Comparison of ENCODE assay signal across 16 cellular contexts in genomic region chr13:46303743-46304385, GRCh38.
DNase-seq lines count a peak whose midpoint lies in the region; ATAC-seq and TF ChIP-seq lines count a peak whose summit lies in the region.
"Had no signal": no experiment of that assay in that cellular context is flagged by ENCODE, and none has a peak within 500 bp of the region (broad histone marks: within the 10 kb centered on the region; RNA-seq: fewer than 3 reads in every experiment).

No MANE protein-coding gene starts in this region.

- no peaks in the 10 kb centered on the region for H3K27me3 Mint-ChIP-seq in CD8-positive, alpha-beta T cell (ENCODE audit: low read depth)
- no peaks in the 10 kb centered on the region for H3K27me3 Mint-ChIP-seq in T-helper 2 cell treated with Interferon-gamma antibody and Interleukin-4, amounts not matched to agents 5 μg/mL and 100 μg/mL, for 36 hours (ENCODE audit: low read depth)
- no peaks in the 10 kb centered on the region for H3K27me3 Mint-ChIP-seq in naive thymus-derived CD4-positive, alpha-beta T cell

- H3K27ac Mint-ChIP-seq in CD8-positive, alpha-beta T cell, result peak overlapping the region; percentile 74
- peak overlapping the region; percentile 32 for H3K27ac Mint-ChIP-seq in T-helper 2 cell treated with Interferon-gamma antibody and Interleukin-4, amounts not matched to agents 5 μg/mL and 100 μg/mL, for 36 hours
- H3K27ac Mint-ChIP-seq in naive thymus-derived CD4-positive, alpha-beta T cell, result peak overlapping the region; percentile 8 to 79 (median 73)

- H3K4me3 Mint-ChIP-seq in CD8-positive, alpha-beta T cell, result peak overlapping the region; percentile 60
- peak overlapping the region; percentile 33 for H3K4me3 Mint-ChIP-seq in T-helper 2 cell treated with Interferon-gamma antibody and Interleukin-4, amounts not matched to agents 5 μg/mL and 100 μg/mL, for 36 hours
- peak overlapping the region in 9 of 10 donors; percentile 47 to 74 (median 63) for H3K4me3 Mint-ChIP-seq in naive thymus-derived CD4-positive, alpha-beta T cell

- H3K9me3 Mint-ChIP-seq in CD8-positive, alpha-beta T cell, result peaks cover 8% of the 10 kb centered on the region
- H3K9me3 Mint-ChIP-seq in T-helper 2 cell treated with Interferon-gamma antibody and Interleukin-4, amounts not matched to agents 5 μg/mL and 100 μg/mL, for 36 hours, result peaks cover 28% of the 10 kb centered on the region
- H3K9me3 Mint-ChIP-seq in naive thymus-derived CD4-positive, alpha-beta T cell, result peaks cover 0 to 26% (median 12%) of the 10 kb centered on the region in 11 donors

- no peak for TF ChIP-seq CTCF in CD8-positive, alpha-beta T cell (IDR thresholded peaks at IDR 0.05)

- POLR2A ChIA-PET in CD8-positive, alpha-beta T cell (lab: Charles Lee), result interaction anchor here (0.6 to 1.9 kb wide), 3 partner anchors 8 to 136 kb away, joined by 3 to 14 read pairs (median 4); no protein-coding TSS in a partner anchor
- POLR2A ChIA-PET in naive thymus-derived CD4-positive, alpha-beta T cell (lab: Charles Lee), result interaction anchor here (0.6 to 1.8 kb wide), 5 partner anchors 8 to 129 kb away, joined by 3 to 7 read pairs (median 3); no protein-coding TSS in a partner anchor

- ATAC-seq in CD8-positive, alpha-beta T cell, result peak; percentile 71
- ATAC-seq in GM18868 (IDR thresholded peaks at IDR 0.05; ENCODE audit: unreplicated experiment), result peak; percentile 47
- ATAC-seq in naive thymus-derived CD4-positive, alpha-beta T cell, result peak; percentile 83
- ATAC-seq: heart left ventricle, left cardiac atrium had no signal

- no peaks in the 10 kb centered on the region for H3K9me3 ChIP-seq in CD8-positive, alpha-beta T cell (ENCODE audit: low read length)
- H3K9me3 ChIP-seq in naive thymus-derived CD4-positive, alpha-beta T cell (ENCODE audit: control insufficient read depth in 2 of 3, low read length in 3 of 3), result no peaks in the 10 kb centered on the region
- H3K9me3 ChIP-seq: thyroid gland had no signal

- H3K4me3 ChIP-seq in CD8-positive, alpha-beta T cell (ENCODE audit: low read depth, low read length), result no peak overlapping the region
- H3K4me3 ChIP-seq in naive thymus-derived CD4-positive, alpha-beta T cell (ENCODE audit: low read length), result peak overlapping the region; percentile 13
- H3K4me3 ChIP-seq: BLaER1, coronary artery, esophagus muscularis mucosa, heart left ventricle, thyroid gland had no signal

- H3K27ac ChIP-seq in CD8-positive, alpha-beta T cell (ENCODE audit: low read depth, low read length), result no peak overlapping the region
- H3K27ac ChIP-seq in naive thymus-derived CD4-positive, alpha-beta T cell (ENCODE audit: low read depth, low read length), result peak overlapping the region; percentile 32
- H3K27ac ChIP-seq: BLaER1, coronary artery, esophagus muscularis mucosa, thyroid gland had no signal

- CTCF ChIA-PET in CD8-positive, alpha-beta T cell (lab: Charles Lee), result interaction anchor here (1.7 to 2.3 kb wide), 2 partner anchors 18 to 143 kb away, joined by 4 to 15 read pairs; no protein-coding TSS in a partner anchor
- CTCF ChIA-PET in naive thymus-derived CD4-positive, alpha-beta T cell (lab: Charles Lee), result interaction anchor here (0.6 to 1.0 kb wide), 4 partner anchors 8 to 19 kb away, joined by 3 to 4 read pairs (median 4); no protein-coding TSS in a partner anchor

- H3K27me3 ChIP-seq in CD8-positive, alpha-beta T cell (ENCODE audit: insufficient read depth, low read length), result no peaks in the 10 kb centered on the region
- H3K27me3 ChIP-seq in naive thymus-derived CD4-positive, alpha-beta T cell (ENCODE audit: control insufficient read depth in 2 of 2, insufficient read depth in 2 of 2, low read length in 2 of 2), result no peaks in the 10 kb centered on the region
- H3K27me3 ChIP-seq: BLaER1, esophagus muscularis mucosa, heart left ventricle, thyroid gland had no signal

- intact Hi-C loops in CD8-positive, alpha-beta T cell (cut with DNase I, micrococcal nuclease), result loop anchor here in 1 of 2 experiments (1.0 kb wide), 1 partner anchor 8 kb away; no protein-coding TSS in a partner anchor
- intact Hi-C loops in naive thymus-derived CD4-positive, alpha-beta T cell (cut with micrococcal nuclease), result loop anchor here in 1 of 2 donors (1.0 kb wide), 1 partner anchor 8 kb away; no protein-coding TSS in a partner anchor
- intact Hi-C loops in cardiac septum (cut with DNase I), result no loop called here

- peaks cover 25% of the 10 kb centered on the region for H3K4me1 Mint-ChIP-seq in CD8-positive, alpha-beta T cell (ENCODE audit: low read depth)
- peaks cover 10% of the 10 kb centered on the region for H3K4me1 Mint-ChIP-seq in T-helper 2 cell treated with Interferon-gamma antibody and Interleukin-4, amounts not matched to agents 5 μg/mL and 100 μg/mL, for 36 hours (ENCODE audit: low read depth)
- peaks cover 9 to 38% (median 30%) of the 10 kb centered on the region in 7 donors for H3K4me1 Mint-ChIP-seq in naive thymus-derived CD4-positive, alpha-beta T cell

- H3K36me3 Mint-ChIP-seq in CD8-positive, alpha-beta T cell, result peaks cover 8% of the 10 kb centered on the region
- peaks cover 14% of the 10 kb centered on the region for H3K36me3 Mint-ChIP-seq in T-helper 2 cell treated with Interferon-gamma antibody and Interleukin-4, amounts not matched to agents 5 μg/mL and 100 μg/mL, for 36 hours (ENCODE audit: low read depth)
- H3K36me3 Mint-ChIP-seq in naive thymus-derived CD4-positive, alpha-beta T cell, result peaks cover 8 to 27% (median 13%) of the 10 kb centered on the region in 5 donors

- peaks cover 6% of the 10 kb centered on the region for H3K4me1 ChIP-seq in CD8-positive, alpha-beta T cell (ENCODE audit: insufficient read depth, low read length)
- peaks cover 0 to 5% of the 10 kb centered on the region in 2 donors for H3K4me1 ChIP-seq in naive thymus-derived CD4-positive, alpha-beta T cell (ENCODE audit: control insufficient read depth in 2 of 2, insufficient read depth in 2 of 2, low read length in 2 of 2)
- H3K4me1 ChIP-seq: BLaER1, esophagus muscularis mucosa, thyroid gland had no signal

- no peak for DNase-seq in CD8-positive, alpha-beta T cell
- no peak for DNase-seq in T-helper 2 cell treated with Interferon-gamma antibody and Interleukin-4, amounts not matched to agents 5 μg/mL and 100 μg/mL, for 36 hours (ENCODE audit: low spot score)
- peak in 4 of 9 donors; percentile 15 to 20 (median 18) for DNase-seq in naive thymus-derived CD4-positive, alpha-beta T cell
- DNase-seq in anterior cingulate cortex (lab: John Stamatoyannopoulos, UW), result no peak
- DNase-seq in cardiac septum (ENCODE audit: low spot score), result no peak
- DNase-seq in erythroblast (lab: John Stamatoyannopoulos, UW), result no peak
- DNase-seq: DMS79 treated with DMSO at 0.1 percent for 48 hours, heart left ventricle, left cardiac atrium, NCI-H2029, NCI-H526 treated with DMSO at 0.1 percent for 48 hours, thyroid gland had no signal

- no peak for TF ChIP-seq POLR2A in erythroblast (IDR thresholded peaks at IDR 0.05; ENCODE audit: low read length)

- H3K36me3 ChIP-seq in CD8-positive, alpha-beta T cell (ENCODE audit: insufficient read depth, low read length), result no peaks in the 10 kb centered on the region
- H3K36me3 ChIP-seq in naive thymus-derived CD4-positive, alpha-beta T cell (ENCODE audit: control insufficient read depth in 2 of 3, insufficient read depth in 3 of 3, low read length in 3 of 3), result no peaks in the 10 kb centered on the region
- H3K36me3 ChIP-seq: BLaER1, esophagus muscularis mucosa, heart left ventricle, thyroid gland had no signal
